Comparison of ENCODE assay signal across 35 cellular contexts in genomic region chr1:74316302-74316701, GRCh38.
"Had no signal": no experiment of that assay in that cellular context is flagged by ENCODE, and none has a peak within 500 bp of the region (broad histone marks: within the 10 kb centered on the region; RNA-seq: fewer than 3 reads in every experiment).

No MANE protein-coding gene starts in this region.

- H3K4me1 ChIP-seq: ascending aorta, breast epithelium, colonic mucosa, esophagus squamous epithelium, gastroesophageal sphincter had no signal

- ATAC-seq: activated CD4-positive, alpha-beta T cell treated with anti-CD3 and anti-CD28 coated beads for 36 hours; activated CD8-positive, alpha-beta memory T cell treated with anti-CD3 and anti-CD28 coated beads, Interleukin-2, amount 10 ng/mL, durations not matched to agents 7 days and 5 days; activated CD8-positive, alpha-beta T cell treated with anti-CD3 and anti-CD28 coated beads, Interleukin-2, amount 10 ng/mL, durations not matched to agents 7 days and 5 days; activated naive CD4-positive, alpha-beta T cell treated with anti-CD3 and anti-CD28 coated beads, Interleukin-2, amount 50 U/mL, for 72 hours; gastroesophageal sphincter; T-helper 17 cell had no signal

- H3K27me3 ChIP-seq: ascending aorta, breast epithelium, cardiac muscle cell, colonic mucosa, esophagus squamous epithelium, gastroesophageal sphincter had no signal

- H3K9me3 Mint-ChIP-seq: activated CD4-positive, alpha-beta memory T cell treated with anti-CD3 and anti-CD28 coated beads for 36 hours; activated CD4-positive, alpha-beta T cell treated with anti-CD3 and anti-CD28 coated beads, Interleukin-2, amount 10 ng/mL, durations not matched to agents 24 days and 14 days; activated naive CD4-positive, alpha-beta T cell treated with anti-CD3 and anti-CD28 coated beads, Interleukin-2, amount 10 ng/mL, durations not matched to agents 7 days and 5 days; activated naive CD4-positive, alpha-beta T cell treated with anti-CD3 and anti-CD28 coated beads, Interleukin-2, amount 50 U/mL, for 72 hours; activated naive CD8-positive, alpha-beta T cell treated with anti-CD3 and anti-CD28 coated beads, Interleukin-2, amount 10 ng/mL, durations not matched to agents 7 days and 5 days; activated T-helper 1 cell treated with anti-CD3 and anti-CD28 coated beads, Interleukin-12 subunit alpha, Interleukin-12 subunit beta, Interleukin-2, Interleukin-4 antibody, amounts not matched to agents 30 ng/mL and 10 ng/mL and 1 ng/mL, durations not matched to agents 14 hours and 24 hours and 36 hours; activated T-helper 2 cell treated with anti-CD3 and anti-CD28 coated beads, Interferon-gamma antibody, Interleukin-2, Interleukin-4, amounts not matched to agents 10 μg/mL and 5 μg/mL and 100 μg/mL, durations not matched to agents 14 hours and 24 hours and 36 hours; brain; T-helper 2 cell treated with Interferon-gamma antibody and Interleukin-4, amounts not matched to agents 5 μg/mL and 100 μg/mL, for 36 hours had no signal

- FAIRE-seq: endometrium, endothelial cell of umbilical vein had no signal

- H3K4me3 Mint-ChIP-seq: activated CD4-positive, alpha-beta memory T cell treated with anti-CD3 and anti-CD28 coated beads for 36 hours; activated CD4-positive, alpha-beta T cell treated with anti-CD3 and anti-CD28 coated beads for 36 hours; activated CD4-positive, alpha-beta T cell treated with anti-CD3 and anti-CD28 coated beads, Interleukin-2, amount 10 ng/mL, durations not matched to agents 24 days and 14 days; activated CD8-positive, alpha-beta memory T cell treated with anti-CD3 and anti-CD28 coated beads, Interleukin-2, amount 10 ng/mL, durations not matched to agents 7 days and 5 days; activated CD8-positive, alpha-beta T cell treated with anti-CD3 and anti-CD28 coated beads, Interleukin-2, amount 10 ng/mL, durations not matched to agents 7 days and 5 days; activated naive CD4-positive, alpha-beta T cell treated with anti-CD3 and anti-CD28 coated beads, Interleukin-2, amount 10 ng/mL, durations not matched to agents 7 days and 5 days; activated naive CD8-positive, alpha-beta T cell treated with anti-CD3 and anti-CD28 coated beads, Interleukin-2, amount 10 ng/mL, durations not matched to agents 7 days and 5 days; activated T-helper 1 cell treated with anti-CD3 and anti-CD28 coated beads, Interleukin-12 subunit alpha, Interleukin-12 subunit beta, Interleukin-2, Interleukin-4 antibody, amounts not matched to agents 30 ng/mL and 10 ng/mL and 1 ng/mL, durations not matched to agents 14 hours and 24 hours and 36 hours; brain; T-helper 17 cell; T-helper 2 cell treated with Interferon-gamma antibody and Interleukin-4, amounts not matched to agents 5 μg/mL and 100 μg/mL, for 36 hours had no signal

- H3K27ac Mint-ChIP-seq: activated CD4-positive, alpha-beta memory T cell treated with anti-CD3 and anti-CD28 coated beads for 36 hours; activated CD4-positive, alpha-beta T cell treated with anti-CD3 and anti-CD28 coated beads for 36 hours; activated CD4-positive, alpha-beta T cell treated with anti-CD3 and anti-CD28 coated beads, Interleukin-2, amount 10 ng/mL, durations not matched to agents 24 days and 14 days; activated CD8-positive, alpha-beta memory T cell treated with anti-CD3 and anti-CD28 coated beads, Interleukin-2, amount 10 ng/mL, durations not matched to agents 7 days and 5 days; activated CD8-positive, alpha-beta T cell treated with anti-CD3 and anti-CD28 coated beads, Interleukin-2, amount 10 ng/mL, durations not matched to agents 7 days and 5 days; activated naive CD4-positive, alpha-beta T cell treated with anti-CD3 and anti-CD28 coated beads, Interleukin-2, amount 10 ng/mL, durations not matched to agents 7 days and 5 days; activated naive CD4-positive, alpha-beta T cell treated with anti-CD3 and anti-CD28 coated beads, Interleukin-2, amount 50 U/mL, for 72 hours; activated naive CD8-positive, alpha-beta T cell treated with anti-CD3 and anti-CD28 coated beads, Interleukin-2, amount 10 ng/mL, durations not matched to agents 7 days and 5 days; activated T-helper 1 cell treated with anti-CD3 and anti-CD28 coated beads, Interleukin-12 subunit alpha, Interleukin-12 subunit beta, Interleukin-2, Interleukin-4 antibody, amounts not matched to agents 30 ng/mL and 10 ng/mL and 1 ng/mL, durations not matched to agents 14 hours and 24 hours and 36 hours; activated T-helper 2 cell treated with anti-CD3 and anti-CD28 coated beads, Interferon-gamma antibody, Interleukin-2, Interleukin-4, amounts not matched to agents 10 μg/mL and 5 μg/mL and 100 μg/mL, durations not matched to agents 14 hours and 24 hours and 36 hours; brain; T-helper 17 cell; T-helper 2 cell treated with Interferon-gamma antibody and Interleukin-4, amounts not matched to agents 5 μg/mL and 100 μg/mL, for 36 hours had no signal

- H3K4me1 Mint-ChIP-seq: activated CD4-positive, alpha-beta T cell treated with anti-CD3 and anti-CD28 coated beads for 36 hours; activated CD4-positive, alpha-beta T cell treated with anti-CD3 and anti-CD28 coated beads, Interleukin-2, amount 10 ng/mL, durations not matched to agents 24 days and 14 days; activated CD8-positive, alpha-beta memory T cell treated with anti-CD3 and anti-CD28 coated beads, Interleukin-2, amount 10 ng/mL, durations not matched to agents 7 days and 5 days; activated naive CD4-positive, alpha-beta T cell treated with anti-CD3 and anti-CD28 coated beads, Interleukin-2, amount 10 ng/mL, durations not matched to agents 7 days and 5 days; activated naive CD8-positive, alpha-beta T cell treated with anti-CD3 and anti-CD28 coated beads, Interleukin-2, amount 10 ng/mL, durations not matched to agents 7 days and 5 days; T-helper 17 cell had no signal

- H3K4me3 ChIP-seq: ascending aorta, breast epithelium, cardiac muscle cell, colonic mucosa, esophagus squamous epithelium, gastroesophageal sphincter had no signal

- H3K9me3 ChIP-seq: ascending aorta, breast epithelium, colonic mucosa, esophagus squamous epithelium, gastroesophageal sphincter had no signal

- DNase-seq: activated CD4-positive, alpha-beta memory T cell treated with anti-CD3 and anti-CD28 coated beads for 36 hours; activated CD4-positive, alpha-beta T cell treated with anti-CD3 and anti-CD28 coated beads for 36 hours; activated CD4-positive, alpha-beta T cell treated with anti-CD3 and anti-CD28 coated beads, Interleukin-2, amount 10 ng/mL, durations not matched to agents 24 days and 14 days; activated CD4-positive, CD25-positive, alpha-beta regulatory T cell; activated CD4-positive, CD25-positive, alpha-beta regulatory T cell treated with anti-CD3 and anti-CD28 coated beads, Interleukin-2, amount 50 U/mL, for 72 hours; activated CD8-positive, alpha-beta memory T cell treated with anti-CD3 and anti-CD28 coated beads, Interleukin-2, amount 10 ng/mL, durations not matched to agents 7 days and 5 days; activated CD8-positive, alpha-beta memory T cell treated with anti-CD3 and anti-CD28 coated beads, Interleukin-2, amount 50 U/mL, for 4 hours; activated CD8-positive, alpha-beta T cell treated with anti-CD3 and anti-CD28 coated beads, Interleukin-2, amount 10 ng/mL, durations not matched to agents 7 days and 5 days; activated effector memory CD4-positive, alpha-beta T cell treated with anti-CD3 and anti-CD28 coated beads, Interleukin-2, amount 50 U/mL, for 16 hours; activated naive CD4-positive, alpha-beta T cell treated with anti-CD3 and anti-CD28 coated beads, Interleukin-2, amount 10 ng/mL, durations not matched to agents 7 days and 5 days; activated naive CD8-positive, alpha-beta T cell treated with anti-CD3 and anti-CD28 coated beads, Interleukin-2, amount 10 ng/mL, durations not matched to agents 7 days and 5 days; activated T-cell treated with anti-CD3 and anti-CD28 coated beads, Interleukin-2, amount 50 U/mL, for 1 hour; activated T-cell treated with anti-CD3 and anti-CD28 coated beads, Interleukin-2, amount 50 U/mL, for 48 hours; central memory CD4-positive, alpha-beta T cell; cerebellar nuclear complex; colonic mucosa; effector CD8-positive, alpha-beta T cell; esophagus squamous epithelium; foreskin melanocyte; T-helper 1 cell; T-helper 17 cell; T1000; WERI-Rb-1 had no signal

- H3K27ac ChIP-seq: ascending aorta, breast epithelium, cardiac muscle cell, colonic mucosa, epithelial cell of prostate, esophagus squamous epithelium, gastroesophageal sphincter, WERI-Rb-1 had no signal

- H3K36me3 ChIP-seq: ascending aorta, breast epithelium, cardiac muscle cell, colonic mucosa, esophagus squamous epithelium, gastroesophageal sphincter, WERI-Rb-1 had no signal

- H3K36me3 Mint-ChIP-seq: activated CD4-positive, alpha-beta memory T cell treated with anti-CD3 and anti-CD28 coated beads for 36 hours; activated CD8-positive, alpha-beta memory T cell treated with anti-CD3 and anti-CD28 coated beads, Interleukin-2, amount 10 ng/mL, durations not matched to agents 7 days and 5 days; activated naive CD4-positive, alpha-beta T cell treated with anti-CD3 and anti-CD28 coated beads, Interleukin-2, amount 10 ng/mL, durations not matched to agents 7 days and 5 days; activated naive CD4-positive, alpha-beta T cell treated with anti-CD3 and anti-CD28 coated beads, Interleukin-2, amount 50 U/mL, for 72 hours; activated naive CD8-positive, alpha-beta T cell treated with anti-CD3 and anti-CD28 coated beads, Interleukin-2, amount 10 ng/mL, durations not matched to agents 7 days and 5 days; brain had no signal

- H3K27me3 Mint-ChIP-seq: activated CD4-positive, alpha-beta memory T cell treated with anti-CD3 and anti-CD28 coated beads for 36 hours; activated CD4-positive, alpha-beta T cell treated with anti-CD3 and anti-CD28 coated beads for 36 hours; activated CD4-positive, alpha-beta T cell treated with anti-CD3 and anti-CD28 coated beads, Interleukin-2, amount 10 ng/mL, durations not matched to agents 24 days and 14 days; activated CD8-positive, alpha-beta memory T cell treated with anti-CD3 and anti-CD28 coated beads, Interleukin-2, amount 10 ng/mL, durations not matched to agents 7 days and 5 days; activated naive CD4-positive, alpha-beta T cell treated with anti-CD3 and anti-CD28 coated beads, Interleukin-2, amount 10 ng/mL, durations not matched to agents 7 days and 5 days; activated naive CD8-positive, alpha-beta T cell treated with anti-CD3 and anti-CD28 coated beads, Interleukin-2, amount 10 ng/mL, durations not matched to agents 7 days and 5 days; brain had no signal
